In the genomic region with DNA sequence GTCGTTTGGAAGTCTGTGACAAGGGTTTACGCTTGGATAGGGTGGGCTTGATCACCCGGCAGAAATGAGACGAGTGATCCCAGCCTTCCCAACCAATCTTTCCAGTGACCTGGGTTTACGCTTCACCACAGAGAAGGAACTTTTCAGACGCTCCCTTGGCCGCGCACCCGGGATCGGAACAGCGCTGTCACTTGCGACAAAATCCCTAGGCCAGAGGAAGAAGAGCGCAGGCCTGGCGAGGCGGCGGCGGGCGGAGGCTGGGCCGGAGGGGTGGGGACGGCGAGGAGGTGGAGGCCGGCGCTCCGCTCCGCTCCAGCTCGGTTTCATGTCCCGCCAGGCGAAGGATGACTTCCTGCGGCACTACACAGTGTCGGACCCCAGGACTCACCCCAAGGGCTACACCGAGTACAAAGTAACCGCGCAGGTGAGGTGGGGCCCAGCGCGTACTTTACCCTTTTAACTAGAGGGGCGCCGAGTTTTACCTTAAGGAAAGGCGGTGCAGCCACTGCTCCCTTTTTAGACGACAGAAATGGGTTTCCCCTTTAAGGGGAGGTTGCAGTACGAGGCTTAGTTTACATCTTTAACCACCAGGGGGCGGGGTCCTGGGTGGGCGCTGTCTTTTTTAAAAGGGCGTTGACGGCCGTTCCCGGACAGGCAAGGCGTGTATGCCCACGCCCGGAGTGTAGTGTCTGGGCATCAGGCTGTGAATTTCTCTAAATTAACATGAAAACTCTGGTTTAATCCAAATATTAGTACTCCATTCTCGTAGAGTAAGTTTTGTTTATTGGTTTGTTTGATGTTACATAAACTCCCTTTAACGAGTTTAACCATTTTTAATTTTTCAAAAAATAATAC, we compare ENCODE assay signal across 8 cellular contexts. TPM values are rescaled to one million over a fixed set of nuclear protein-coding genes. Genes with fewer than 3 reads are reported as not detected.
DNase-seq lines count a peak whose midpoint lies in the region; ATAC-seq and TF ChIP-seq lines count a peak whose summit lies in the region.

A gene with protein sequence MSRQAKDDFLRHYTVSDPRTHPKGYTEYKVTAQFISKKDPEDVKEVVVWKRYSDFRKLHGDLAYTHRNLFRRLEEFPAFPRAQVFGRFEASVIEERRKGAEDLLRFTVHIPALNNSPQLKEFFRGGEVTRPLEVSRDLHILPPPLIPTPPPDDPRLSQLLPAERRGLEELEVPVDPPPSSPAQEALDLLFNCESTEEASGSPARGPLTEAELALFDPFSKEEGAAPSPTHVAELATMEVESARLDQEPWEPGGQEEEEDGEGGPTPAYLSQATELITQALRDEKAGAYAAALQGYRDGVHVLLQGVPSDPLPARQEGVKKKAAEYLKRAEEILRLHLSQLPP (plus strand): TSS at position 227 of the 855 bp plus-strand sequence. CDS start 99 bp downstream, at position 326.

- WGBS in right lobe of liver (ENCODE audit: insufficient coverage, low coverage, low lambda C conversion rate, missing lambda C conversion rate): 7% methylated on average over 17 of the region's 51 CpGs

- H3K27me3 Mint-ChIP-seq in CD4-positive, CD25-positive, alpha-beta regulatory T cell: peaks cover 5% of the 10 kb centered on the region

- H3K4me3 ChIP-seq in CD4-positive, CD25-positive, alpha-beta regulatory T cell (ENCODE audit: low read depth, low read length): peak within 1 kb of the TSS; percentile 84
- H3K4me3 ChIP-seq in right lobe of liver: peak within 1 kb of the TSS; percentile 63 to 76 (median 68)

- TF ChIP-seq CTCF in right lobe of liver (IDR thresholded peaks at IDR 0.05): peak; percentile 60 to 75 (median 73)

- no peaks in the 10 kb centered on the region for H3K27me3 ChIP-seq in CD4-positive, CD25-positive, alpha-beta regulatory T cell (ENCODE audit: control insufficient read depth, insufficient read depth, low read length)
- no peaks in the 10 kb centered on the region for H3K27me3 ChIP-seq in right lobe of liver

- H3K36me3 ChIP-seq in CD4-positive, CD25-positive, alpha-beta regulatory T cell (ENCODE audit: control insufficient read depth, insufficient read depth, low read length): peaks cover 8% of the 10 kb centered on the region
- peaks cover 0 to 5% (median 0%) of the 10 kb centered on the region in 4 donors for H3K36me3 ChIP-seq in right lobe of liver

- H3K9me3 Mint-ChIP-seq in CD4-positive, CD25-positive, alpha-beta regulatory T cell: no peaks in the 10 kb centered on the region

- peaks cover 13% of the 10 kb centered on the region for H3K4me1 ChIP-seq in CD4-positive, CD25-positive, alpha-beta regulatory T cell (ENCODE audit: control insufficient read depth, insufficient read depth, low read length, poor library complexity, severe bottlenecking)
- peaks cover 0 to 13% (median 4%) of the 10 kb centered on the region in 4 donors for H3K4me1 ChIP-seq in right lobe of liver

- peak within 1 kb of the TSS; percentile 84 to 98 (median 86) for H3K4me3 Mint-ChIP-seq in CD4-positive, CD25-positive, alpha-beta regulatory T cell

- H3K4me1 Mint-ChIP-seq in CD4-positive, CD25-positive, alpha-beta regulatory T cell: peaks cover 8 to 26% (median 21%) of the 10 kb centered on the region in 4 donors

- peak within 1 kb of the TSS; percentile 80 to 91 (median 81) for H3K27ac Mint-ChIP-seq in CD4-positive, CD25-positive, alpha-beta regulatory T cell

- H3K9me3 ChIP-seq in CD4-positive, CD25-positive, alpha-beta regulatory T cell (ENCODE audit: control insufficient read depth in 2 of 2, low read length in 2 of 2): no peaks in the 10 kb centered on the region
- H3K9me3 ChIP-seq in right lobe of liver: no peaks in the 10 kb centered on the region

- no peaks in the 10 kb centered on the region for H3K36me3 Mint-ChIP-seq in CD4-positive, CD25-positive, alpha-beta regulatory T cell

- peak; percentile 90 to 93 for ATAC-seq in CD4-positive, CD25-positive, alpha-beta regulatory T cell (ENCODE audit: low read depth in 2 of 2)
- ATAC-seq in GM19395 (IDR thresholded peaks at IDR 0.05; ENCODE audit: unreplicated experiment) (peak; percentile 88), HG03565 (IDR thresholded peaks at IDR 0.05; ENCODE audit: unreplicated experiment) (peak; percentile 88), right lobe of liver (peak; percentile 94 to 97 (median 96))

- H3K27ac ChIP-seq in CD4-positive, CD25-positive, alpha-beta regulatory T cell (ENCODE audit: insufficient read depth, low read length, poor library complexity, severe bottlenecking): peak within 1 kb of the TSS; percentile 73
- H3K27ac ChIP-seq in right lobe of liver: peak within 1 kb of the TSS; percentile 62 to 79 (median 77)

- peak; percentile 88 to 98 (median 95) for DNase-seq in CD4-positive, CD25-positive, alpha-beta regulatory T cell
- DNase-seq in NCI-H748 treated with DMSO at 0.1 percent for 48 hours (lab: John Stamatoyannopoulos, UW) (peak; percentile 94), dermis microvascular lymphatic vessel endothelial cell (ENCODE audit: low read depth in 2 of 2) (peak; percentile 93 to 97), right lobe of liver (peak; percentile 92 to 96 (median 94))
- DNase-seq in activated CD4-positive, alpha-beta T cell treated with anti-CD3 and anti-CD28 coated beads, Interleukin-2, amount 50 U/mL, for 4 hours: peak; percentile 84
- peak; percentile 77 to 88 for DNase-seq in stimulated activated CD4-positive, alpha-beta T cell treated with anti-CD3 and anti-CD28 coated beads, Interleukin-4, amount 100 ng/mL, for 4 hours

- TF ChIP-seq POLR2A in right lobe of liver (IDR thresholded peaks at IDR 0.05): peak; percentile 69

- intact Hi-C loops in right lobe of liver (cut with DNase I): no loop called here

RNA-seq across cellular contexts. Expression of the gene that starts here (rescaled TPM):
- total RNA-seq in CD4-positive, CD25-positive, alpha-beta regulatory T cell: 17.4 TPM
- 10 to 100 TPM in 3 of 4 donors, 1 to 10 TPM in 1; 9.4 to 15.6 (median 11.1) TPM for polyA plus RNA-seq in CD4-positive, CD25-positive, alpha-beta regulatory T cell
- 7.7 and 10.1 TPM in 2 replicates for total RNA-seq in dermis microvascular lymphatic vessel endothelial cell
- 10 to 100 TPM in 1 of 6 experiments, 1 to 10 TPM in 5; 6.4 to 10.3 (median 8.7) TPM for total RNA-seq in right lobe of liver

Comparison
In these comparisons a context has a peak if more than half of its experiments do, and no peak if none do; other contexts are left out.
1. Peak in every context shown above with its lines: DNase-seq, ATAC-seq, H3K4me3 ChIP-seq and H3K27ac ChIP-seq.